In genomic region chr5:149345892-149346222, GRCh38 we compare ENCODE assay signal across 8 cellular contexts.
DNase-seq lines count a peak whose midpoint lies in the region; ATAC-seq lines count a peak whose summit lies in the region.

No MANE protein-coding gene starts in this region.

- H3K36me3 ChIP-seq in BLaER1 treated with 17β-estradiol and CSF1 and Interleukin-3, amounts not matched to agents 10 nM and 100 nM: peaks cover 33 to 42% (median 37%) of the 10 kb centered on the region in 11 experiments
- H3K36me3 ChIP-seq in subcutaneous abdominal adipose tissue (ENCODE audit: control insufficient read depth in 5 of 5, insufficient read depth in 5 of 5, low read length in 5 of 5): peaks cover 22 to 38% (median 33%) of the 10 kb centered on the region in 5 donors

- DNase-seq in NCI-H748 (lab: John Stamatoyannopoulos, UW; ENCODE audit: unreplicated experiment): peak; percentile 35
- DNase-seq in T47D (ENCODE audit: low read depth in 1 of 2, low spot score in 1 of 2): peak; percentile 27 to 72
- DNase-seq in islet precursor cell: no peak

- H3K4me1 ChIP-seq in BLaER1 treated with 17β-estradiol and CSF1 and Interleukin-3, amounts not matched to agents 10 nM and 100 nM: peaks cover 56 to 66% (median 61%) of the 10 kb centered on the region in 10 experiments
- peaks cover 0 to 29% (median 19%) of the 10 kb centered on the region in 5 donors for H3K4me1 ChIP-seq in subcutaneous abdominal adipose tissue (ENCODE audit: control insufficient read depth in 5 of 5, insufficient read depth in 5 of 5, low read length in 5 of 5)

- peak overlapping the region; percentile 66 to 95 (median 90); a peak in 21 of 22 replicates for H3K27ac ChIP-seq in BLaER1 treated with 17β-estradiol and CSF1 and Interleukin-3, amounts not matched to agents 10 nM and 100 nM
- peak overlapping the region; percentile 77 for H3K27ac ChIP-seq in layer of hippocampus (ENCODE audit: low read depth, low read length)
- peak overlapping the region; percentile 67 for H3K27ac ChIP-seq in subcutaneous abdominal adipose tissue (ENCODE audit: low read depth, low read length)

- ATAC-seq in GM21423 (IDR thresholded peaks at IDR 0.05; ENCODE audit: unreplicated experiment) (peak; percentile 2), HG03039 (IDR thresholded peaks at IDR 0.05; ENCODE audit: unreplicated experiment) (no peak)

- H3K4me2 ChIP-seq in BLaER1 treated with 17β-estradiol and CSF1 and Interleukin-3, amounts not matched to agents 10 nM and 100 nM: peak overlapping the region; percentile 76 to 96 (median 91)

- in situ Hi-C loops in T47D (cut with HindIII; ENCODE audit: low pct_unique_long_range_greater_than_20kb, low sequenced_read_pairs): no loop called here

- no peaks in the 10 kb centered on the region for H3K9me3 ChIP-seq in BLaER1 treated with 17β-estradiol and CSF1 and Interleukin-3, amounts not matched to agents 10 nM and 100 nM (replicated peaks in 1 of 11)
- H3K9me3 ChIP-seq in subcutaneous abdominal adipose tissue (ENCODE audit: control insufficient read depth in 5 of 5, low read length in 5 of 5): no peaks in the 10 kb centered on the region

- peak overlapping the region; percentile 83 to 94 (median 87) for H3K9ac ChIP-seq in BLaER1 treated with 17β-estradiol and CSF1 and Interleukin-3, amounts not matched to agents 10 nM and 100 nM
- peak overlapping the region; percentile 57 to 89 (median 66) for H3K9ac ChIP-seq in subcutaneous abdominal adipose tissue (ENCODE audit: low read length in 5 of 5)

- H3K27me3 ChIP-seq in BLaER1 treated with 17β-estradiol and CSF1 and Interleukin-3, amounts not matched to agents 10 nM and 100 nM: no peaks in the 10 kb centered on the region
- H3K27me3 ChIP-seq in layer of hippocampus (ENCODE audit: control insufficient read depth, insufficient read depth, low read length): no peaks in the 10 kb centered on the region
- no peaks in the 10 kb centered on the region for H3K27me3 ChIP-seq in subcutaneous abdominal adipose tissue (ENCODE audit: control insufficient read depth in 5 of 5, insufficient read depth in 4 of 5, low read length in 5 of 5)

- peak overlapping the region; percentile 74 to 95 (median 89) for H3K4me3 ChIP-seq in BLaER1 treated with 17β-estradiol and CSF1 and Interleukin-3, amounts not matched to agents 10 nM and 100 nM
- H3K4me3 ChIP-seq in subcutaneous abdominal adipose tissue (ENCODE audit: low read depth in 1 of 5, low read length in 5 of 5): peak overlapping the region; percentile 90 to 99 (median 91)

- peaks cover 0 to 3% (median 0%) of the 10 kb centered on the region in 11 experiments; a peak in 2 of 22 replicates for H4K20me1 ChIP-seq in BLaER1 treated with 17β-estradiol and CSF1 and Interleukin-3, amounts not matched to agents 10 nM and 100 nM
